In the genomic region with DNA sequence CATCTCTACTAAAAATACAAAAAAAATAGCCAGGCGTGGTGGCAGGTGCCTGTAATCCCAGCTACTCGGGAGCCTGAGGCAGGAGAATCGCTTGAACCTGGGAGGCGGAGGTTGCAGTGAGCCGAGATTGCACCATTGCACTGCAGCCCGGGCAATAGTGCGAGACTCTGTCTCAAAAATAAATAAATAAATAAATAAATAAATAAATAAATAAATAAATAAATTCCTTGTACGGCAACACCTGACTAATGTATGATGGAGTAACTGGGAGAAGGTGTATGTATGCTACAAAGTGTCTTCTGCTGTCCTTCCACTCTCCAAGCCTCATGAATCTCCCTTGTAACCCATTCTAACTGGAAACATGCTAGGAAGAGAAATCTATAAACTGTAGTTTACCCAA, we compare ENCODE assay signal across 5 cellular contexts. TPM values are rescaled to one million over a fixed set of nuclear protein-coding genes. Genes with fewer than 3 reads are reported as not detected.
DNase-seq lines count a peak whose midpoint lies in the region; ATAC-seq, FAIRE-seq and TF ChIP-seq lines count a peak whose summit lies in the region.
"Not testable (repeated sequence)": the region's sequence is repeated elsewhere in the genome, so short reads cannot be mapped to it uniquely, and the experiment has no call there.

No MANE protein-coding gene starts in this region.

- not testable (repeated sequence) for ATAC-seq in A549, WTC11

- POLR2A ChIA-PET in A549 (lab: Yijun Ruan, JAX); HEK293 (lab: Yijun Ruan, JAX); WTC11 (lab: Charles Lee): not testable (repeated sequence)

- not testable (repeated sequence) for TF ChIP-seq CTCF in A549 (IDR thresholded peaks at IDR 0.05); HEK293 (tag by site-specific recombination; IDR thresholded peaks at IDR 0.05); WTC11 (IDR thresholded peaks at IDR 0.05); progenitor cell of endocrine pancreas (IDR thresholded peaks at IDR 0.05; ENCODE audit: unreplicated experiment)

- H3K36me3 Mint-ChIP-seq in WTC11 (peaks cover 32% of the 10 kb centered on the region), progenitor cell of endocrine pancreas (ENCODE audit: insufficient read depth) (peaks cover 21% of the 10 kb centered on the region)

- not testable (repeated sequence) for H3K27ac ChIP-seq in A549; HEK293 (ENCODE audit: extremely low read depth, low read depth, low read length)

- H3K27ac Mint-ChIP-seq in WTC11 (peak overlapping the region; percentile 12; the same call in 1 of the 2 replicates), progenitor cell of endocrine pancreas (peak overlapping the region; percentile 40)

- H3K4me1 Mint-ChIP-seq in WTC11: peaks cover 10% of the 10 kb centered on the region
- H3K4me1 Mint-ChIP-seq in progenitor cell of endocrine pancreas (ENCODE audit: low read depth): not testable (repeated sequence)

- not testable (repeated sequence) for H3K9me3 ChIP-seq in A549; HEK293 (ENCODE audit: control insufficient read depth, insufficient read depth, low read depth, low read length)

- not testable (repeated sequence) for H3K4me3 Mint-ChIP-seq in WTC11; progenitor cell of endocrine pancreas (ENCODE audit: low read depth)

- H3K27me3 Mint-ChIP-seq in WTC11 (ENCODE audit: low read depth); progenitor cell of endocrine pancreas: not testable (repeated sequence)

- H3K4me3 ChIP-seq in A549; HEK293 (ENCODE audit: low read depth, low read length): not testable (repeated sequence)

- not testable (repeated sequence) for TF ChIP-seq RAD21 in A549 (conservative IDR thresholded peaks at IDR 0.05 in 1 of 2, IDR thresholded peaks at IDR 0.05 in 1 of 2)

- not testable (repeated sequence) for FAIRE-seq in A549 (lab: Jason Lieb, UNC)

- not testable (repeated sequence) for TF ChIP-seq POLR2A in A549 (IDR thresholded peaks at IDR 0.05; ENCODE audit: low read length)

- H3K4me2 ChIP-seq in A549: not testable (repeated sequence)

- CTCF ChIA-PET in A549 (lab: Yijun Ruan, JAX); WTC11 (lab: Charles Lee): not testable (repeated sequence)
- CTCF ChIA-PET in HEK293 (lab: Yijun Ruan, JAX): interaction anchor here (0.6 to 0.7 kb wide), 2 partner anchors 13 to 409 kb away, joined by 3 read pairs; no protein-coding TSS in a partner anchor

- not testable (repeated sequence) for DNase-seq in A549 (ENCODE audit: low read depth in 1 of 2, low spot score in 1 of 2); WTC11 (ENCODE audit: low spot score); progenitor cell of endocrine pancreas (ENCODE audit: low spot score, unreplicated experiment)
- peak; percentile 7 for DNase-seq in ureter (ENCODE audit: low spot score)

- not testable (repeated sequence) for H3K9me3 Mint-ChIP-seq in WTC11; progenitor cell of endocrine pancreas (ENCODE audit: low read depth)

- H3K4me1 ChIP-seq in A549; HEK293 (ENCODE audit: control insufficient read depth, insufficient read depth, low read length): not testable (repeated sequence)

- not testable (repeated sequence) for TF ChIP-seq EP300 in A549 (IDR thresholded peaks at IDR 0.05)

- WGBS in A549 (ENCODE audit: missing lambda C conversion rate): 99% methylated on average over 8 of the region's 8 CpGs

- H3K36me3 ChIP-seq in HEK293 (ENCODE audit: control insufficient read depth in 2 of 2, insufficient read depth in 1 of 2, low read length in 2 of 2): peaks cover 33 to 60% of the 10 kb centered on the region in 2 experiments

TF ChIP-seq in A549, 52 proteins besides CTCF, POLR2A, EP300 and RAD21:
- peak; percentile 78 for TF ChIP-seq ZC3H11A (IDR thresholded peaks at IDR 0.05)

TF ChIP-seq in HEK293, 187 proteins besides CTCF, POLR2A, EP300 and RAD21 (continues in another document):
- TF ChIP-seq ZNF223 (tag by site-specific recombination; IDR thresholded peaks at IDR 0.05) (0 out of 2 replicates have a peak, but pooled peaks have one; percentile 21), ZNF19 (tag by site-specific recombination; IDR thresholded peaks at IDR 0.05; ENCODE audit: low read depth) (peak; percentile 62; the same call in 1 of the 2 replicates), SP3 (tag by site-specific recombination; IDR thresholded peaks at IDR 0.05) (peak; percentile 44; the same call in 1 of the 2 replicates), ZNF138 (tag by site-specific recombination; IDR thresholded peaks at IDR 0.05; ENCODE audit: borderline replicate concordance) (0 out of 2 replicates have a peak, but pooled peaks have one; percentile 23), ZNF629 (tag by site-specific recombination; IDR thresholded peaks at IDR 0.05) (peak; percentile 48; the same call in 1 of the 2 replicates)
- TF ChIP-seq, protein P1, sequence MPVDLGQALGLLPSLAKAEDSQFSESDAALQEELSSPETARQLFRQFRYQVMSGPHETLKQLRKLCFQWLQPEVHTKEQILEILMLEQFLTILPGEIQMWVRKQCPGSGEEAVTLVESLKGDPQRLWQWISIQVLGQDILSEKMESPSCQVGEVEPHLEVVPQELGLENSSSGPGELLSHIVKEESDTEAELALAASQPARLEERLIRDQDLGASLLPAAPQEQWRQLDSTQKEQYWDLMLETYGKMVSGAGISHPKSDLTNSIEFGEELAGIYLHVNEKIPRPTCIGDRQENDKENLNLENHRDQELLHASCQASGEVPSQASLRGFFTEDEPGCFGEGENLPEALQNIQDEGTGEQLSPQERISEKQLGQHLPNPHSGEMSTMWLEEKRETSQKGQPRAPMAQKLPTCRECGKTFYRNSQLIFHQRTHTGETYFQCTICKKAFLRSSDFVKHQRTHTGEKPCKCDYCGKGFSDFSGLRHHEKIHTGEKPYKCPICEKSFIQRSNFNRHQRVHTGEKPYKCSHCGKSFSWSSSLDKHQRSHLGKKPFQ (tag by site-specific recombination; IDR thresholded peaks at IDR 0.05): 0 out of 2 replicates have a peak, but pooled peaks have one; percentile 26

RNA-seq across cellular contexts. Expression of gene HAUS1, which starts 26.4 kb away (rescaled TPM):
- polyA plus RNA-seq in A549 (2011; rRNA removed) (52.6 and 58.6 TPM in 2 replicates), A549 (2017; fragmentation: RNase III; extraction: RNeasy Plus Mini Kit Qiagen cat#74134 plus additional on column Dnase treatment) (55.5 to 59.7 TPM (median 55.8 TPM) in 3 replicates)
- 38.7 and 47.6 TPM in 2 replicates for polyA plus RNA-seq in A549 (2012; cell fraction: cytosol; rRNA removed)
- polyA plus RNA-seq in A549 (2012; cell fraction: nucleus; rRNA removed): 7.8 and 10.8 TPM in 2 replicates
- 9.3 and 9.5 TPM in 2 replicates for polyA minus RNA-seq in A549 (2011; rRNA and poly(A)+ RNA removed)
- total RNA-seq in WTC11 (2021) (58.7 to 68.3 TPM (median 68.1 TPM) in 3 replicates), progenitor cell of endocrine pancreas (57.0 and 58.3 TPM in 2 replicates), ureter (13.2 TPM)

RNA-seq across cellular contexts. Expression of gene ATP5F1A, which starts 32.5 kb away (rescaled TPM):
- polyA plus RNA-seq in A549 (2011; rRNA removed) (492 and 543 TPM in 2 replicates), A549 (2017; fragmentation: RNase III; extraction: RNeasy Plus Mini Kit Qiagen cat#74134 plus additional on column Dnase treatment) (411 to 422 TPM (median 413 TPM) in 3 replicates)
- 381 and 388 TPM in 2 replicates for polyA plus RNA-seq in A549 (2012; cell fraction: cytosol; rRNA removed)
- polyA plus RNA-seq in A549 (2012; cell fraction: nucleus; rRNA removed): 294 and 432 TPM in 2 replicates
- 392 and 431 TPM in 2 replicates for polyA minus RNA-seq in A549 (2011; rRNA and poly(A)+ RNA removed)
- total RNA-seq in WTC11 (2021) (818 to 834 TPM (median 825 TPM) in 3 replicates), progenitor cell of endocrine pancreas (375 and 390 TPM in 2 replicates), ureter (409 TPM)

RNA-seq across cellular contexts. Expression of gene PSTPIP2, which starts 58.5 kb away (rescaled TPM):
- polyA plus RNA-seq in A549 (2011; rRNA removed) (0.15 and 0.19 TPM in 2 replicates), A549 (2017; fragmentation: RNase III; extraction: RNeasy Plus Mini Kit Qiagen cat#74134 plus additional on column Dnase treatment) (0.10 to 0.22 TPM (median 0.20 TPM) in 3 replicates)
- 0.04 and 0.09 TPM in 2 replicates for polyA plus RNA-seq in A549 (2012; cell fraction: cytosol; rRNA removed)
- 0.05 and 0.17 TPM in 2 replicates for polyA plus RNA-seq in A549 (2012; cell fraction: nucleus; rRNA removed)
- polyA minus RNA-seq in A549 (2011; rRNA and poly(A)+ RNA removed): not detected in 2 replicates
- total RNA-seq in WTC11 (2021) (1.9 to 2.5 TPM (median 1.9 TPM) in 3 replicates), progenitor cell of endocrine pancreas (6.1 and 7.0 TPM in 2 replicates), ureter (9.9 TPM)
